In the genomic region with DNA sequence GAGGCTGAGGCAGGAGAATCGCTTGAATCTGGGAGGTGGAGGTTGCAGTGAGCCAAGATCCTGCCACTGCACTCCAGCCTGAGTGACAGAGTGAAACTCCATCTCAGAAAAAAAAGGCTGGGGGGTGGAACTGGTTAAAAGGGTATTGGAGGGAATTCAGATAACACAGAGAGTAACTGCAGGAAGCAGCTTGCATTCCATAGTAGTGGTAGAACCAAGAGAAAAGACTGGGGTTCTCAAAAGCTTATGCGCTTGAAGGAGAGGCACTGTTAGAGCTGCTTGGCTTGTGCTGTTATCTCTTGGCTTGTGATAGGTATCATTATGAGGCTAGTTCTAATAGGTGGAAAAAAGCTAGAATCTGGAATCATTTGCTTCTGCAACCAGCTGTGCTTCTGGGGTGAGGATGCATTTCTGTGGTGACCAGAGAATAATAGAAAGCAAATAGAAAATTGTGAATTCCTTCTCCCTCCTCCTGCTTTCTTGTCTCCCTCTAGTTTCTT, we compare ENCODE assay signal across 2 cellular contexts.
TF ChIP-seq lines count a peak whose summit lies in the region.

No MANE protein-coding gene starts in this region.

TF ChIP-seq in WTC11, 78 proteins besides CTCF, POLR2A, EP300 and RAD21 (continued from another document):
- TF ChIP-seq RELA (CRISPR knock-in tag; IDR thresholded peaks at IDR 0.05; ENCODE audit: borderline replicate concordance) (no peak), ELF4 (CRISPR knock-in tag; IDR thresholded peaks at IDR 0.05; ENCODE audit: low read depth) (no peak), SP1 (CRISPR knock-in tag; conservative IDR thresholded peaks at IDR 0.05) (no peak), FOXP1 (CRISPR knock-in tag; IDR thresholded peaks at IDR 0.05; ENCODE audit: borderline replicate concordance) (no peak), JUN (CRISPR knock-in tag; IDR thresholded peaks at IDR 0.05) (no peak), RORB (CRISPR knock-in tag; IDR thresholded peaks at IDR 0.05) (no peak)
- TF ChIP-seq, protein P1, sequence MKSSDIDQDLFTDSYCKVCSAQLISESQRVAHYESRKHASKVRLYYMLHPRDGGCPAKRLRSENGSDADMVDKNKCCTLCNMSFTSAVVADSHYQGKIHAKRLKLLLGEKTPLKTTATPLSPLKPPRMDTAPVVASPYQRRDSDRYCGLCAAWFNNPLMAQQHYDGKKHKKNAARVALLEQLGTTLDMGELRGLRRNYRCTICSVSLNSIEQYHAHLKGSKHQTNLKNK (CRISPR knock-in tag; IDR thresholded peaks at IDR 0.05) = no peak
- TF ChIP-seq, protein P2, sequence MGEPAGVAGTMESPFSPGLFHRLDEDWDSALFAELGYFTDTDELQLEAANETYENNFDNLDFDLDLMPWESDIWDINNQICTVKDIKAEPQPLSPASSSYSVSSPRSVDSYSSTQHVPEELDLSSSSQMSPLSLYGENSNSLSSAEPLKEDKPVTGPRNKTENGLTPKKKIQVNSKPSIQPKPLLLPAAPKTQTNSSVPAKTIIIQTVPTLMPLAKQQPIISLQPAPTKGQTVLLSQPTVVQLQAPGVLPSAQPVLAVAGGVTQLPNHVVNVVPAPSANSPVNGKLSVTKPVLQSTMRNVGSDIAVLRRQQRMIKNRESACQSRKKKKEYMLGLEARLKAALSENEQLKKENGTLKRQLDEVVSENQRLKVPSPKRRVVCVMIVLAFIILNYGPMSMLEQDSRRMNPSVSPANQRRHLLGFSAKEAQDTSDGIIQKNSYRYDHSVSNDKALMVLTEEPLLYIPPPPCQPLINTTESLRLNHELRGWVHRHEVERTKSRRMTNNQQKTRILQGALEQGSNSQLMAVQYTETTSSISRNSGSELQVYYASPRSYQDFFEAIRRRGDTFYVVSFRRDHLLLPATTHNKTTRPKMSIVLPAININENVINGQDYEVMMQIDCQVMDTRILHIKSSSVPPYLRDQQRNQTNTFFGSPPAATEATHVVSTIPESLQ (CRISPR knock-in tag; IDR thresholded peaks at IDR 0.05) = no peak
- TF ChIP-seq, protein P3, sequence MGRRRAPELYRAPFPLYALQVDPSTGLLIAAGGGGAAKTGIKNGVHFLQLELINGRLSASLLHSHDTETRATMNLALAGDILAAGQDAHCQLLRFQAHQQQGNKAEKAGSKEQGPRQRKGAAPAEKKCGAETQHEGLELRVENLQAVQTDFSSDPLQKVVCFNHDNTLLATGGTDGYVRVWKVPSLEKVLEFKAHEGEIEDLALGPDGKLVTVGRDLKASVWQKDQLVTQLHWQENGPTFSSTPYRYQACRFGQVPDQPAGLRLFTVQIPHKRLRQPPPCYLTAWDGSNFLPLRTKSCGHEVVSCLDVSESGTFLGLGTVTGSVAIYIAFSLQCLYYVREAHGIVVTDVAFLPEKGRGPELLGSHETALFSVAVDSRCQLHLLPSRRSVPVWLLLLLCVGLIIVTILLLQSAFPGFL (CRISPR knock-in tag; IDR thresholded peaks at IDR 0.05; ENCODE audit: borderline replicate concordance) = no peak

TF ChIP-seq in SK-N-SH, 30 proteins besides CTCF, POLR2A, EP300 and RAD21 (continued from another document):
- TF ChIP-seq FOSL2 (IDR thresholded peaks at IDR 0.05; ENCODE audit: borderline replicate concordance, low read depth) = no peak
- TF ChIP-seq, protein P4, sequence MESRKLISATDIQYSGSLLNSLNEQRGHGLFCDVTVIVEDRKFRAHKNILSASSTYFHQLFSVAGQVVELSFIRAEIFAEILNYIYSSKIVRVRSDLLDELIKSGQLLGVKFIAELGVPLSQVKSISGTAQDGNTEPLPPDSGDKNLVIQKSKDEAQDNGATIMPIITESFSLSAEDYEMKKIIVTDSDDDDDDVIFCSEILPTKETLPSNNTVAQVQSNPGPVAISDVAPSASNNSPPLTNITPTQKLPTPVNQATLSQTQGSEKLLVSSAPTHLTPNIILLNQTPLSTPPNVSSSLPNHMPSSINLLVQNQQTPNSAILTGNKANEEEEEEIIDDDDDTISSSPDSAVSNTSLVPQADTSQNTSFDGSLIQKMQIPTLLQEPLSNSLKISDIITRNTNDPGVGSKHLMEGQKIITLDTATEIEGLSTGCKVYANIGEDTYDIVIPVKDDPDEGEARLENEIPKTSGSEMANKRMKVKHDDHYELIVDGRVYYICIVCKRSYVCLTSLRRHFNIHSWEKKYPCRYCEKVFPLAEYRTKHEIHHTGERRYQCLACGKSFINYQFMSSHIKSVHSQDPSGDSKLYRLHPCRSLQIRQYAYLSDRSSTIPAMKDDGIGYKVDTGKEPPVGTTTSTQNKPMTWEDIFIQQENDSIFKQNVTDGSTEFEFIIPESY (IDR thresholded peaks at IDR 0.05; ENCODE audit: borderline replicate concordance, low read depth) = no peak
- TF ChIP-seq, protein P5, sequence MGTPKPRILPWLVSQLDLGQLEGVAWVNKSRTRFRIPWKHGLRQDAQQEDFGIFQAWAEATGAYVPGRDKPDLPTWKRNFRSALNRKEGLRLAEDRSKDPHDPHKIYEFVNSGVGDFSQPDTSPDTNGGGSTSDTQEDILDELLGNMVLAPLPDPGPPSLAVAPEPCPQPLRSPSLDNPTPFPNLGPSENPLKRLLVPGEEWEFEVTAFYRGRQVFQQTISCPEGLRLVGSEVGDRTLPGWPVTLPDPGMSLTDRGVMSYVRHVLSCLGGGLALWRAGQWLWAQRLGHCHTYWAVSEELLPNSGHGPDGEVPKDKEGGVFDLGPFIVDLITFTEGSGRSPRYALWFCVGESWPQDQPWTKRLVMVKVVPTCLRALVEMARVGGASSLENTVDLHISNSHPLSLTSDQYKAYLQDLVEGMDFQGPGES (IDR thresholded peaks at IDR 0.05; ENCODE audit: low read depth, low read length) = no peak
